Comparison of ENCODE assay signal across 1 cellular context in the genomic region with DNA sequence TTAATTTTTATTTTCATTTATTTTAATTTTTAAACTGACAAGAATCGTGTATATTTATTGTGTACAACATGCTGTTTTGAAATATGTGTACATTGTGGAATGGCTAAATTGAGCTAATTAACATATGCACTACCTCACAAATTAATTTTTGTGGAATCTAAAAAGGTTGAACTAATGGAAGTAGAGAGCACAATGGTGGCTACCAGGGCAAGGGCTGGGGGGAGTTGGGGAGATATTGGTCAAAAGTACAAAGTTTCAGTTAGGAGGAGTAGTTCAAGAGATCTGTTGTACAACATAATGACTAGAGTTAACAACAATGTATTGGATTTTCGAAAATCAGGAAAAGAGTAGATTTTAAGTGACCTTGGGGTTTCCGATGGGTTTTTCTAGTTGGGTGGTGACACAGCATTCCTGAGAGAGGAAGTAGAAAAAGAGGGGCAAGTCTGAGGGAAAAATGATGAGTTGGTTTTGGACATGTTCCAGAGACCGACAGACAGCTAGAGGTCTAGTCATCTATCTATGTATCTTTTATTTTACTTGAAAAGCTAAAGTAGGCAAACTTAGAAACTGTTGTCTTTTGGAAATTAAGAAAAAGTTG.
TF ChIP-seq lines count a peak whose summit lies in the region.

No MANE protein-coding gene starts in this region.

TF ChIP-seq in WTC11, 78 proteins besides CTCF, POLR2A, EP300 and RAD21 (continued from another document):
- no peak for TF ChIP-seq AR (CRISPR knock-in tag; IDR thresholded peaks at IDR 0.05)
- TF ChIP-seq CDX4 (CRISPR knock-in tag; IDR thresholded peaks at IDR 0.05; ENCODE audit: borderline replicate concordance): no peak
- TF ChIP-seq, protein P1, sequence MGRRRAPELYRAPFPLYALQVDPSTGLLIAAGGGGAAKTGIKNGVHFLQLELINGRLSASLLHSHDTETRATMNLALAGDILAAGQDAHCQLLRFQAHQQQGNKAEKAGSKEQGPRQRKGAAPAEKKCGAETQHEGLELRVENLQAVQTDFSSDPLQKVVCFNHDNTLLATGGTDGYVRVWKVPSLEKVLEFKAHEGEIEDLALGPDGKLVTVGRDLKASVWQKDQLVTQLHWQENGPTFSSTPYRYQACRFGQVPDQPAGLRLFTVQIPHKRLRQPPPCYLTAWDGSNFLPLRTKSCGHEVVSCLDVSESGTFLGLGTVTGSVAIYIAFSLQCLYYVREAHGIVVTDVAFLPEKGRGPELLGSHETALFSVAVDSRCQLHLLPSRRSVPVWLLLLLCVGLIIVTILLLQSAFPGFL (CRISPR knock-in tag; IDR thresholded peaks at IDR 0.05; ENCODE audit: borderline replicate concordance): no peak
- no peak for TF ChIP-seq ZNF317 (CRISPR knock-in tag; IDR thresholded peaks at IDR 0.05; ENCODE audit: borderline replicate concordance, low read depth)
- no peak for TF ChIP-seq ZNF532 (CRISPR knock-in tag; IDR thresholded peaks at IDR 0.05; ENCODE audit: borderline replicate concordance)
TF ChIP-seq in WTC11: peak in this region for 0.
